In genomic region chr2:148048475-148049221, GRCh38 we compare ENCODE assay signal across 10 cellular contexts. TPM values are rescaled to one million over a fixed set of nuclear protein-coding genes. Genes with fewer than 3 reads are reported as not detected.
DNase-seq lines count a peak whose midpoint lies in the region; ATAC-seq, FAIRE-seq and TF ChIP-seq lines count a peak whose summit lies in the region.
"Had no signal": no experiment of that assay in that cellular context is flagged by ENCODE, and none has a peak within 500 bp of the region (broad histone marks: within the 10 kb centered on the region; RNA-seq: fewer than 3 reads in every experiment).

No MANE protein-coding gene starts in this region.

- DNase-seq in GM18507 (ENCODE audit: extremely low spot score, insufficient read length, low read depth) (no peak), foreskin melanocyte (peak; percentile 11), A673 (ENCODE audit: low spot score) (no peak), NCI-H1694 (lab: John Stamatoyannopoulos, UW) (no peak), dermis blood vessel endothelial cell (no peak), HAP-1 (ENCODE audit: low spot score in 2 of 2) (no peak)
- DNase-seq: stomach had no signal

- CTCF ChIA-PET in A673 (lab: Charles Lee) = no interaction called here

- no peak overlapping the region for H3K27ac ChIP-seq in A673 (ENCODE audit: low read depth, low read length, poor library complexity, severe bottlenecking)
- H3K27ac ChIP-seq: SJSA1, stomach had no signal

- H3K4me1 ChIP-seq in A673 (ENCODE audit: insufficient read depth, low read length, poor library complexity, severe bottlenecking) (no peaks in the 10 kb centered on the region), HAP-1 (peaks cover 10% of the 10 kb centered on the region)
- H3K4me1 ChIP-seq: SJSA1 had no signal

- intact Hi-C loops in A673 (cut with micrococcal nuclease; ENCODE audit: unreplicated experiment) = no loop called here

- peak; percentile 92 for FAIRE-seq in GM18507 (lab: Jason Lieb, UNC)

- in situ Hi-C loops in HAP-1 (cut with MboI; ENCODE audit: low sequenced_read_pairs) = no loop called here

- no peaks in the 10 kb centered on the region for H3K9me3 ChIP-seq in A673 (ENCODE audit: low read depth, low read length, poor library complexity, severe bottlenecking)
- H3K9me3 ChIP-seq in HAP-1 = no peaks in the 10 kb centered on the region
- H3K9me3 ChIP-seq: SJSA1, stomach had no signal

- TF ChIP-seq CTCF in A673 (conservative IDR thresholded peaks at IDR 0.05; ENCODE audit: low read depth, low read length) = no peak

- H3K4me3 ChIP-seq in A673 (ENCODE audit: low read depth, low read length, poor library complexity, severe bottlenecking) (no peak overlapping the region), HAP-1 (no peak overlapping the region)
- H3K4me3 ChIP-seq: SJSA1, stomach had no signal

- H3K27me3 ChIP-seq in A673 (replicated peaks; ENCODE audit: insufficient read depth, low read depth, low read length, poor library complexity) = no peaks in the 10 kb centered on the region
- no peaks in the 10 kb centered on the region for H3K27me3 ChIP-seq in HAP-1 (ENCODE audit: low read depth)
- H3K27me3 ChIP-seq: SJSA1, stomach had no signal

- BruUV-seq in A673 (replicated peaks; lab: Mats Ljungman, UMichigan) = no TSS peak

- ATAC-seq in GM21717 (IDR thresholded peaks at IDR 0.05; ENCODE audit: unreplicated experiment) (peak; percentile 69), HG03565 (IDR thresholded peaks at IDR 0.05; ENCODE audit: unreplicated experiment) (peak; percentile 53)

- H3K36me3 ChIP-seq in A673 (ENCODE audit: insufficient read depth, low read length, poor library complexity, severe bottlenecking) = no peaks in the 10 kb centered on the region
- H3K36me3 ChIP-seq in HAP-1 (replicated peaks) = no peaks in the 10 kb centered on the region
- H3K36me3 ChIP-seq: SJSA1 had no signal

- POLR2A ChIA-PET in A673 (lab: Charles Lee; ENCODE audit: low non-redundant PET) = no interaction called here

RNA-seq across cellular contexts. Expression of gene MBD5, which starts 27.8 kb away (rescaled TPM):
- total RNA-seq in A673 (2021) = 32.4 and 36.1 TPM in 2 replicates
- 12.3 TPM in 2 replicates for total RNA-seq in dermis blood vessel endothelial cell

RNA-seq across cellular contexts. Expression of gene ORC4, which starts 28.1 kb away (rescaled TPM):
- total RNA-seq in A673 (2021) (63.5 and 63.9 TPM in 2 replicates), dermis blood vessel endothelial cell (62.0 and 77.6 TPM in 2 replicates)
